ENCODE assay signal across 1 cellular context in genomic region chr15:57477736-57478522, GRCh38.
TF ChIP-seq lines count a peak whose summit lies in the region.

No MANE protein-coding gene starts in this region.

TF ChIP-seq in GM12878, 131 proteins besides CTCF, POLR2A, EP300 and RAD21 (continued from another document):
- TF ChIP-seq ZBTB11 (CRISPR knock-in tag; IDR thresholded peaks at IDR 0.05) (no peak), CBFB (IDR thresholded peaks at IDR 0.05; ENCODE audit: low read depth) (no peak), POLR2AphosphoS2 (IDR thresholded peaks at IDR 0.05; ENCODE audit: low read depth, low read length) (no peak), CEBPB (IDR thresholded peaks at IDR 0.05; ENCODE audit: borderline replicate concordance in 1 of 2, low read depth in 2 of 2, low read length in 2 of 2) (no peak), IKZF1 (conservative IDR thresholded peaks at IDR 0.05) (peak; percentile 38), ATF2 (IDR thresholded peaks at IDR 0.05; ENCODE audit: low read length) (no peak), PRDM15 (CRISPR knock-in tag; IDR thresholded peaks at IDR 0.05) (no peak), SIN3A (IDR thresholded peaks at IDR 0.05; ENCODE audit: low read depth, low read length) (no peak), NR2F1 (conservative IDR thresholded peaks at IDR 0.05) (peak; percentile 83), NRF1 (conservative IDR thresholded peaks at IDR 0.05; ENCODE audit: low read depth, low read length) (no peak), ZSCAN29 (IDR thresholded peaks at IDR 0.05) (no peak), PKNOX1 (IDR thresholded peaks at IDR 0.05) (no peak), EED (IDR thresholded peaks at IDR 0.05; ENCODE audit: low read depth) (no peak), ETV6 (conservative IDR thresholded peaks at IDR 0.05 in 1 of 2, IDR thresholded peaks at IDR 0.05 in 1 of 2; ENCODE audit: borderline replicate concordance in 1 of 2, low read depth in 1 of 2) (no peak), JUND (IDR thresholded peaks at IDR 0.05; ENCODE audit: low read depth, low read length) (no peak), BHLHE40 (IDR thresholded peaks at IDR 0.05; ENCODE audit: borderline replicate concordance in 1 of 2, low read depth in 2 of 2, low read length in 1 of 2) (peak in 1 of 2 experiments; percentile 41; a peak in 2 of 4 replicates), TCF3 (IDR thresholded peaks at IDR 0.05; ENCODE audit: borderline replicate concordance, insufficient read depth, low read depth, low read length) (no peak)
